Comparison of ENCODE assay signal across 8 cellular contexts in the genomic region with DNA sequence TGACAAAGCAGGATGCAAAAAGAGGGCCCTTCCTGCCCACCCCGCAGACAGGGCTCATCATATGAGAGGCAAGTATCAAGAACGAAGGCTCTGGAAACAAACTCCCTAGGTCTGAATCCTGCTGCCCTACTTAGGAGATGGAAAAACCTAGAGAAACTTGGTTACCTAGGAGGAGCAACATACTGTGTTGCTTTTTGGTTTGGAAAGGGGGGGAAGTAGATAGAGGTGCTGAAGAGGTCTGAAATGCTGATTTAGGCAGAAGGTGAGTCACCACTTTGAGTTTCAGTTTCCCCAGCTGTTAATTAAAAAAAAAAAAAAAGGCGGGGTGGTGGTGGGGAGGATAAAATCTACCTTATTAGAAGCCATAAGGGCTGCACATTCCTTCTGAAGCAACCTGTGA. TPM values are rescaled to one million over a fixed set of nuclear protein-coding genes. Genes with fewer than 3 reads are reported as not detected.
A peak's percentile ranks its signal among the peaks of the same experiment; 100 is the strongest.
DNase-seq lines count a peak whose midpoint lies in the region; ATAC-seq and TF ChIP-seq lines count a peak whose summit lies in the region.

No MANE protein-coding gene starts in this region.

- H3K36me3 ChIP-seq in iPS-18a (ENCODE audit: control insufficient read depth, low read depth, low read length) = no peaks in the 10 kb centered on the region
- H3K36me3 ChIP-seq in thymus (ENCODE audit: control insufficient read depth, insufficient read depth) = no peaks in the 10 kb centered on the region

- peak overlapping the region; percentile 91 for H3K4me3 ChIP-seq in WI38 (ENCODE audit: low read depth, low read length)
- H3K4me3 ChIP-seq in iPS-18a (ENCODE audit: low read length) = peak overlapping the region; percentile 92
- peak overlapping the region; percentile 95 for H3K4me3 ChIP-seq in thymus (ENCODE audit: low read length)

- DNase-seq in DMS53 (lab: John Stamatoyannopoulos, UW) (peak; percentile 43), DMS53 treated with DMSO at 0.1 percent for 48 hours (lab: John Stamatoyannopoulos, UW; ENCODE audit: unreplicated experiment) (no peak), 8988T (no peak)

- H3K27ac ChIP-seq in iPS-18a (ENCODE audit: low read length) = no peak overlapping the region
- peak overlapping the region; percentile 58 for H3K27ac ChIP-seq in thymus (ENCODE audit: low read depth)

- ATAC-seq in HG02938 (IDR thresholded peaks at IDR 0.05; ENCODE audit: unreplicated experiment) = peak; percentile 29
- ATAC-seq in GM19023 (IDR thresholded peaks at IDR 0.05; ENCODE audit: unreplicated experiment) = no peak

- H3K4me1 ChIP-seq in iPS-18a (ENCODE audit: control insufficient read depth, low read depth, low read length) (peaks cover 47% of the 10 kb centered on the region), thymus (ENCODE audit: control insufficient read depth, insufficient read depth, low read length) (peaks cover 30% of the 10 kb centered on the region)

- WGBS in thymus = 61% methylated on average over 3 of the region's 3 CpGs

- no peak for TF ChIP-seq CTCF in WI38 (IDR thresholded peaks at IDR 0.05; ENCODE audit: low read depth, low read length)

- H3K9me3 ChIP-seq in iPS-18a (ENCODE audit: control insufficient read depth, low read depth, low read length) (no peaks in the 10 kb centered on the region), thymus (ENCODE audit: control insufficient read depth) (no peaks in the 10 kb centered on the region)

- H3K9ac ChIP-seq in iPS-18a (ENCODE audit: low read length) = peak overlapping the region; percentile 81

- H3K27me3 ChIP-seq in iPS-18a (ENCODE audit: control insufficient read depth, insufficient read depth, low read length) (no peaks in the 10 kb centered on the region), thymus (ENCODE audit: control insufficient read depth, insufficient read depth) (no peaks in the 10 kb centered on the region)

RNA-seq across cellular contexts. Expression of gene N4BP1, which starts 1.5 kb away (rescaled TPM):
- 24.9 TPM for polyA plus RNA-seq in thymus
